In the genomic region with DNA sequence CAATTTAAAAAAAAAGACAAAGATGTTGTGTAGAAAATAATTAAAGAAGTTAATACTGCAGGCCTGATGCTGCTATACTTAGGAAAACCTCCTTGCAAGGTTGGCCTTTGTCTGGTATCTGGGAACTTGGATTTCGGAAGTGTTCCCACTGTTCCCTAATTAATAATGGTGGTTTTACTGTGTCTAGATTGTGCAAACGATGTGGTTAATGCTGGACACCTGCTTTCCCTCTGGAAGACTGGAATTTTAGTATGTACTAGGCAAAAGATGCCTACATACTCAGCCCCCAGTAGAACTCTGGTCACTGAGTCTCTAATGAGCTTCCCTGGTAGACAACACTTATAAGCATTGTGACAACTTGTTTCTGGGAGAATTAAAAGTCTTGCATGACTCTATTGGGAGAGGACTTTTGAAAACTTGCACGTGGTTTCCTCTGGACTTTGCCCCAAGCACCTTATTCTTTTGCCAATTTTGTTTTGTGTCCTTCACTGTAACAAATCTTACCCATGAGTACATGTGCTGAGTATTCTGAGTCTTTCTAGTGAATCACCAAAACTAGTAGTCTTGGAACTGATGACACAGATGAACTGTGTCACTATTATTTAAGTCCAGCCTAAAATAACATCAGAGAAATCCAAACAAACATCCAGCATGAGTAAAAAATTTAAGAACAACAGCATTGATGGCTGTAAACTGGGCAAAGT, we compare ENCODE assay signal across 16 cellular contexts. TPM values are rescaled to one million over a fixed set of nuclear protein-coding genes. Genes with fewer than 3 reads are reported as not detected.
DNase-seq lines count a peak whose midpoint lies in the region; ATAC-seq and TF ChIP-seq lines count a peak whose summit lies in the region.
"Had no signal": no experiment of that assay in that cellular context is flagged by ENCODE, and none has a peak within 500 bp of the region (broad histone marks: within the 10 kb centered on the region; RNA-seq: fewer than 3 reads in every experiment).

No MANE protein-coding gene starts in this region.

- TF ChIP-seq POLR2A in vagina (IDR thresholded peaks at IDR 0.05) = no peak

- intact Hi-C loops in vagina (cut with DNase I) = no loop called here

- H3K36me3 ChIP-seq in MG63 (peaks cover 28% of the 10 kb centered on the region), vagina (no peaks in the 10 kb centered on the region)

- H3K27me3 ChIP-seq in MG63 = no peaks in the 10 kb centered on the region
- no peaks in the 10 kb centered on the region for H3K27me3 ChIP-seq in vagina
- H3K27me3 ChIP-seq: neutrophil, Peyer's patch had no signal

- ATAC-seq in GM18870 (IDR thresholded peaks at IDR 0.05; ENCODE audit: unreplicated experiment) (no peak), HG02840 (IDR thresholded peaks at IDR 0.05; ENCODE audit: low FRiP score, unreplicated experiment) (no peak)
- ATAC-seq: activated CD8-positive, alpha-beta T cell treated with anti-CD3 and anti-CD28 coated beads for 36 hours had no signal

- H3K9me3 ChIP-seq in MG63 = no peaks in the 10 kb centered on the region
- no peaks in the 10 kb centered on the region for H3K9me3 ChIP-seq in vagina
- H3K9me3 ChIP-seq: neutrophil, Peyer's patch had no signal

- no peaks in the 10 kb centered on the region for H3K4me1 ChIP-seq in vagina
- H3K4me1 ChIP-seq: Peyer's patch had no signal

- DNase-seq in COLO829 (ENCODE audit: low spot score) (peak; percentile 14), MG63 (peak; percentile 42), epithelial cell of prostate (ENCODE audit: low read depth, low spot score) (no peak), non-pigmented ciliary epithelial cell (ENCODE audit: low read depth) (peak; percentile 18), vagina (ENCODE audit: extremely low spot score in 2 of 2) (no peak), NOMO-1 treated with dmso at 0.1 percent for 144 hours (lab: John Stamatoyannopoulos, UW; ENCODE audit: unreplicated experiment) (no peak)
- DNase-seq: activated CD8-positive, alpha-beta T cell treated with anti-CD3 and anti-CD28 coated beads for 36 hours; activated gamma-delta T cell treated with Interleukin-2 at 50 U/mL for 16 hours; CD4-positive, alpha-beta memory T cell; NCI-H1048; NCI-H446 treated with DMSO at 0.1 percent for 48 hours; Peyer's patch had no signal

- peak overlapping the region; percentile 0 for H3K27ac ChIP-seq in epithelial cell of prostate
- no peak overlapping the region for H3K27ac ChIP-seq in vagina
- H3K27ac ChIP-seq: HL-60, neutrophil, Peyer's patch had no signal

- H3K4me3 ChIP-seq in MG63 (no peak overlapping the region), vagina (no peak overlapping the region)
- H3K4me3 ChIP-seq: Peyer's patch had no signal

- TF ChIP-seq CTCF in vagina (IDR thresholded peaks at IDR 0.05) = no peak

RNA-seq across cellular contexts. Expression of a gene that starts 40.4 kb away (rescaled TPM):
- total RNA-seq in MG63 (2014; rRNA removed; shearing (Covaris generic); ENCODE audit: low replicate concordance) = 12.3 and 13.9 TPM in 2 replicates
- total RNA-seq in vagina = 3.9 TPM

RNA-seq across cellular contexts. Expression of a gene that starts 45.1 kb away (rescaled TPM):
- total RNA-seq in MG63 (2014; rRNA removed; shearing (Covaris generic); ENCODE audit: low replicate concordance) = not detected in 2 replicates
- total RNA-seq in vagina = not detected
- total RNA-seq: CD4-positive, alpha-beta memory T cell; Peyer's patch had no signal

Comparison
In these comparisons a context has a peak if more than half of its experiments do, and no peak if none do; other contexts are left out.
1. DNase-seq: peak in COLO829 (single experiment), MG63 (single experiment) and non-pigmented ciliary epithelial cell (single experiment); none in epithelial cell of prostate (single experiment), vagina (0 of 2) and NOMO-1 treated with dmso at 0.1 percent for 144 hours (single experiment).